Comparison of ENCODE assay signal across 20 cellular contexts in the genomic region with DNA sequence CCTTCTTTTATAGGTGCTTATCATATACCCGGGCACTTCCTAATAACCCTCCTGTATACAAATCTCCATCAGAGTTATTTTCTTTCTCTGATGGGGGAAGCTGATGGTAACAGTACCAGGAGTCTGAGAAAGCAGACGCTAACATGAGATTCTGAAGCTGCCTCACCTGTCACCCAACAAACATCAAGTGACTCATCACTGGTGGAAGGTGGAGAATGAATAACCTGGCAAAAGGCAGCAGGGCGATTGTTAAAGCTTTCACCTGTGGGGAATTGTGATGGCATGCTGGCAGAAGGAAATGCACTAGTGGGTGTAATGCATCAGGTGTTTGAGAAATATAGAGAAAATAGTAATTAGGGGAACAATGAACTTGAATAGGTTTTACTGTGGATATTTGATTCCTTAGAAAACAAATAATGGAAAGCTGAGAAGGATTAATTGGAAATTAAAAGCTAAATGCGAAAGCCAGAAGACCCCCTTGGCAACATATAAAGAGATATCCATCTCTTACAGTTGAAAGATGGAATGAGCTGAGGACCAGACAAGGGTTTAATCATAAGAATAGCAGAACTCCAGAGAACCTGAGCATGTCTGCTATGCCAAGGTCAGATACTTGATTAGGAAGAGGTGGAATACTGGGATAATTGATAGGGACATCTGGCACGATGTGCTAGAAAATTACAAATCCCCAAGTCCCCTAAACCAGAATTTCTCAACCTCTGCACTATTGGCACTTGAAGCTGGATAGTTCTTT.
"Had no signal": no experiment of that assay in that cellular context is flagged by ENCODE, and none has a peak within 500 bp of the region (broad histone marks: within the 10 kb centered on the region; RNA-seq: fewer than 3 reads in every experiment).

No MANE protein-coding gene starts in this region.

- H3K4me3 ChIP-seq: body of pancreas, esophagus muscularis mucosa, gastroesophageal sphincter, pancreas, psoas muscle, tibial artery had no signal

- H3K36me3 ChIP-seq: esophagus muscularis mucosa, gastroesophageal sphincter, pancreas, tibial artery had no signal

- H3K27me3 ChIP-seq: body of pancreas, esophagus muscularis mucosa, gastroesophageal sphincter, pancreas, tibial artery had no signal

- H3K4me1 ChIP-seq: body of pancreas, esophagus muscularis mucosa, gastroesophageal sphincter, pancreas, psoas muscle, tibial artery had no signal

- DNase-seq: activated CD4-positive, alpha-beta T cell treated with anti-CD3 and anti-CD28 coated beads, Interleukin-2, amount 50 U/mL, for 1 hour; activated CD4-positive, CD25-positive, alpha-beta regulatory T cell treated with anti-CD3 and anti-CD28 coated beads, Interleukin-2, amount 50 U/mL, for 72 hours; activated CD8-positive, alpha-beta T cell treated with anti-CD3 and anti-CD28 coated beads, Interleukin-2, amount 10 ng/mL, durations not matched to agents 7 days and 5 days; activated gamma-delta T cell; anterior cingulate cortex; body of pancreas; central memory CD4-positive, alpha-beta T cell; dermis blood vessel endothelial cell; effector CD8-positive, alpha-beta T cell; head of caudate nucleus; left cardiac atrium; pancreas; psoas muscle; right cardiac atrium; stimulated activated CD4-positive, alpha-beta T cell treated with anti-CD3 and anti-CD28 coated beads, Interleukin-12 subunit alpha, Interleukin-12 subunit beta, amount 100 ng/mL, for 4 hours; substantia nigra; tibial artery had no signal

- H3K9me3 ChIP-seq: body of pancreas, esophagus muscularis mucosa, gastroesophageal sphincter, pancreas, psoas muscle, tibial artery had no signal

- ATAC-seq: activated CD8-positive, alpha-beta T cell treated with anti-CD3 and anti-CD28 coated beads, Interleukin-2, amount 10 ng/mL, durations not matched to agents 7 days and 5 days; body of pancreas; gastroesophageal sphincter; left cardiac atrium; pancreas; psoas muscle; right cardiac atrium had no signal

- H3K27ac ChIP-seq: body of pancreas, esophagus muscularis mucosa, gastroesophageal sphincter, pancreas, psoas muscle, tibial artery, VCaP had no signal
